ENCODE assay signal across 16 cellular contexts in the genomic region with DNA sequence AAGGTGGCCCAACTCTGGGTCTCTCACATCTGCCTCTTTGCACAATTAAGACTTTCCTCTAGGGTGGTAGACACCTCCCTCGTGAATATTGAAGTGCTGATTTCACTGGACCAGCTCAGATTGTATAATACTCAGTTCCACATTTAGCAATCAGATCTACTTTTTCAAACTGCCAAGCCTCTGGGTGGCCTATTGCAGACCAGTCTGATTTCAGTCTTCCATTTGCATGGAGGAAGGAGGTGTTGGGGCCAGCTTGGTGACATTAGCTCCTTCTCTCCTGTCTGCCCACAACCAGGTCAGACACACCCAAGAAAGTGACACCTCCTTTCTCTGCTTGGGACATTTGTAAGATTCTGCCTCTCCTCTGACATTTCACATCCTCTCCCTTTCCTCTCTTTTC.
A peak's percentile ranks its signal among the peaks of the same experiment; 100 is the strongest.
DNase-seq lines count a peak whose midpoint lies in the region; ATAC-seq and TF ChIP-seq lines count a peak whose summit lies in the region.
"Had no signal": no experiment of that assay in that cellular context is flagged by ENCODE, and none has a peak within 500 bp of the region (broad histone marks: within the 10 kb centered on the region; RNA-seq: fewer than 3 reads in every experiment).

No MANE protein-coding gene starts in this region.

- no peaks in the 10 kb centered on the region for H3K9me2 ChIP-seq in MM.1S (replicated peaks; ENCODE audit: insufficient read depth, low read length)

- H3K9ac ChIP-seq in MM.1S (ENCODE audit: low read length) = no peak overlapping the region

- intact Hi-C loops in dendritic cell treated with granulocyte-macrophage colony-stimulating factor and Interleukin-4, amounts not matched to agents 40 ng/mL and 50 ng/mL, for 4 days (cut with micrococcal nuclease) = no loop called here

- ATAC-seq in activated naive CD8-positive, alpha-beta T cell treated with anti-CD3 and anti-CD28 coated beads, Interleukin-2, amount 50 U/mL, for 24 hours = no peak
- peak; percentile 61 for ATAC-seq in HG03378 (IDR thresholded peaks at IDR 0.05; ENCODE audit: unreplicated experiment)
- no peak for ATAC-seq in stimulated activated effector memory CD8-positive, alpha-beta T cell treated with anti-CD3 and anti-CD28 coated beads, Interleukin-12 subunit alpha, Interleukin-12 subunit beta, amount 100 ng/mL, for 72 hours
- ATAC-seq: A549 had no signal

- no peak overlapping the region for H3K4me2 ChIP-seq in MM.1S (ENCODE audit: low read depth, low read length)
- H3K4me2 ChIP-seq: A549 had no signal

- peak overlapping the region; percentile 36 for H3K4me3 Mint-ChIP-seq in activated naive CD8-positive, alpha-beta T cell
- H3K4me3 Mint-ChIP-seq in activated naive CD8-positive, alpha-beta T cell treated with anti-CD3 and anti-CD28 coated beads, Interleukin-2, amount 50 U/mL, for 24 hours = no peak overlapping the region
- peak overlapping the region; percentile 4 for H3K4me3 Mint-ChIP-seq in dendritic cell treated with granulocyte-macrophage colony-stimulating factor and Interleukin-4, amounts not matched to agents 40 ng/mL and 50 ng/mL, for 4 days
- H3K4me3 Mint-ChIP-seq in stimulated activated effector memory CD8-positive, alpha-beta T cell treated with anti-CD3 and anti-CD28 coated beads, Interleukin-12 subunit alpha, Interleukin-12 subunit beta, amount 100 ng/mL, for 72 hours = no peak overlapping the region
- H3K4me3 Mint-ChIP-seq: activated T-cell treated with anti-CD3 and anti-CD28 coated beads, Interleukin-2, amount 50 U/mL, for 24 hours had no signal

- no peak for DNase-seq in activated naive CD8-positive, alpha-beta T cell treated with anti-CD3 and anti-CD28 coated beads, Interleukin-2, amount 50 U/mL, for 24 hours
- DNase-seq in substantia nigra (lab: John Stamatoyannopoulos, UW) (no peak), cerebellar cortex (ENCODE audit: low spot score) (no peak), MM.1S (no peak)
- DNase-seq in stimulated activated effector memory CD8-positive, alpha-beta T cell treated with anti-CD3 and anti-CD28 coated beads, Interleukin-12 subunit alpha, Interleukin-12 subunit beta, amount 100 ng/mL, for 72 hours (ENCODE audit: low spot score in 2 of 2) = no peak
- DNase-seq: activated CD4-positive, alpha-beta T cell treated with anti-CD3 and anti-CD28 coated beads for 1 hour; activated T-cell treated with anti-CD3 and anti-CD28 coated beads, Interleukin-2, amount 50 U/mL, for 24 hours; COR-L47; effector CD8-positive, alpha-beta T cell; NCI-H1105; NCI-H446; stimulated activated naive CD4-positive, alpha-beta T cell treated with Interleukin-2 at 50 U/mL for 16 hours had no signal

- no peaks in the 10 kb centered on the region for H3K79me2 ChIP-seq in MM.1S (ENCODE audit: low read length)

- H3F3A ChIP-seq in MM.1S (ENCODE audit: insufficient read depth, low read length) = no peaks in the 10 kb centered on the region

- no peaks in the 10 kb centered on the region for H4K20me1 ChIP-seq in MM.1S (ENCODE audit: insufficient read depth, low read length)

- H3K36me3 ChIP-seq in MM.1S (replicated peaks; ENCODE audit: insufficient read depth, low read length) = no peaks in the 10 kb centered on the region

- H3K27ac ChIP-seq in substantia nigra (ENCODE audit: low read depth, low read length, poor library complexity, severe bottlenecking) (peak overlapping the region; percentile 83), MM.1S (ENCODE audit: low read length) (no peak overlapping the region)
- H3K27ac ChIP-seq: A549 had no signal

- H3K27me3 ChIP-seq in MM.1S (replicated peaks; ENCODE audit: insufficient read depth, low read length) = no peaks in the 10 kb centered on the region

- H3K4me3 ChIP-seq in MM.1S (ENCODE audit: low read length) = no peak overlapping the region
- H3K4me3 ChIP-seq: A549 had no signal

- peaks cover 17% of the 10 kb centered on the region for H3K4me1 ChIP-seq in MM.1S (ENCODE audit: low read length)

- H2AFZ ChIP-seq in MM.1S (ENCODE audit: low read length) = no peak overlapping the region

- no peaks in the 10 kb centered on the region for H3K9me3 Mint-ChIP-seq in activated naive CD8-positive, alpha-beta T cell (ENCODE audit: low read depth)
- no peaks in the 10 kb centered on the region for H3K9me3 Mint-ChIP-seq in activated naive CD8-positive, alpha-beta T cell treated with anti-CD3 and anti-CD28 coated beads, Interleukin-2, amount 50 U/mL, for 24 hours
- H3K9me3 Mint-ChIP-seq in dendritic cell treated with granulocyte-macrophage colony-stimulating factor and Interleukin-4, amounts not matched to agents 40 ng/mL and 50 ng/mL, for 4 days = no peaks in the 10 kb centered on the region
- H3K9me3 Mint-ChIP-seq in stimulated activated effector memory CD8-positive, alpha-beta T cell treated with anti-CD3 and anti-CD28 coated beads, Interleukin-12 subunit alpha, Interleukin-12 subunit beta, amount 100 ng/mL, for 72 hours = no peaks in the 10 kb centered on the region
- H3K9me3 Mint-ChIP-seq: activated T-cell treated with anti-CD3 and anti-CD28 coated beads, Interleukin-2, amount 50 U/mL, for 24 hours had no signal

- no peak for TF ChIP-seq CTCF in MM.1S (IDR thresholded peaks at IDR 0.05; ENCODE audit: low read length)

- peaks cover 15% of the 10 kb centered on the region for H3K36me3 Mint-ChIP-seq in activated naive CD8-positive, alpha-beta T cell
- H3K36me3 Mint-ChIP-seq in activated naive CD8-positive, alpha-beta T cell treated with anti-CD3 and anti-CD28 coated beads, Interleukin-2, amount 50 U/mL, for 24 hours (ENCODE audit: low read depth) = no peaks in the 10 kb centered on the region
- H3K36me3 Mint-ChIP-seq in dendritic cell treated with granulocyte-macrophage colony-stimulating factor and Interleukin-4, amounts not matched to agents 40 ng/mL and 50 ng/mL, for 4 days (ENCODE audit: low read depth) = peaks cover 70% of the 10 kb centered on the region
- no peaks in the 10 kb centered on the region for H3K36me3 Mint-ChIP-seq in stimulated activated effector memory CD8-positive, alpha-beta T cell treated with anti-CD3 and anti-CD28 coated beads, Interleukin-12 subunit alpha, Interleukin-12 subunit beta, amount 100 ng/mL, for 72 hours

- no peaks in the 10 kb centered on the region for H3K27me3 Mint-ChIP-seq in activated naive CD8-positive, alpha-beta T cell
- H3K27me3 Mint-ChIP-seq in activated naive CD8-positive, alpha-beta T cell treated with anti-CD3 and anti-CD28 coated beads, Interleukin-2, amount 50 U/mL, for 24 hours = no peaks in the 10 kb centered on the region
- H3K27me3 Mint-ChIP-seq in dendritic cell treated with granulocyte-macrophage colony-stimulating factor and Interleukin-4, amounts not matched to agents 40 ng/mL and 50 ng/mL, for 4 days = no peaks in the 10 kb centered on the region
- H3K27me3 Mint-ChIP-seq: activated T-cell treated with anti-CD3 and anti-CD28 coated beads, Interleukin-2, amount 50 U/mL, for 24 hours had no signal

- H3K27ac Mint-ChIP-seq in activated naive CD8-positive, alpha-beta T cell = no peak overlapping the region
- no peak overlapping the region for H3K27ac Mint-ChIP-seq in activated naive CD8-positive, alpha-beta T cell treated with anti-CD3 and anti-CD28 coated beads, Interleukin-2, amount 50 U/mL, for 24 hours
- no peak overlapping the region for H3K27ac Mint-ChIP-seq in dendritic cell treated with granulocyte-macrophage colony-stimulating factor and Interleukin-4, amounts not matched to agents 40 ng/mL and 50 ng/mL, for 4 days
- no peak overlapping the region for H3K27ac Mint-ChIP-seq in stimulated activated effector memory CD8-positive, alpha-beta T cell treated with anti-CD3 and anti-CD28 coated beads, Interleukin-12 subunit alpha, Interleukin-12 subunit beta, amount 100 ng/mL, for 72 hours
- H3K27ac Mint-ChIP-seq: activated T-cell treated with anti-CD3 and anti-CD28 coated beads, Interleukin-2, amount 50 U/mL, for 24 hours had no signal

- H3K4me1 Mint-ChIP-seq in activated naive CD8-positive, alpha-beta T cell (ENCODE audit: low read depth) = peaks cover 27% of the 10 kb centered on the region
- peaks cover 18% of the 10 kb centered on the region for H3K4me1 Mint-ChIP-seq in activated naive CD8-positive, alpha-beta T cell treated with anti-CD3 and anti-CD28 coated beads, Interleukin-2, amount 50 U/mL, for 24 hours
- H3K4me1 Mint-ChIP-seq in dendritic cell treated with granulocyte-macrophage colony-stimulating factor and Interleukin-4, amounts not matched to agents 40 ng/mL and 50 ng/mL, for 4 days (ENCODE audit: low read depth) = peaks cover 50% of the 10 kb centered on the region
- H3K4me1 Mint-ChIP-seq in stimulated activated effector memory CD8-positive, alpha-beta T cell treated with anti-CD3 and anti-CD28 coated beads, Interleukin-12 subunit alpha, Interleukin-12 subunit beta, amount 100 ng/mL, for 72 hours = peaks cover 12% of the 10 kb centered on the region

- no peaks in the 10 kb centered on the region for H3K9me3 ChIP-seq in MM.1S (replicated peaks; ENCODE audit: insufficient read depth, low read length)
- H3K9me3 ChIP-seq: A549 had no signal

Comparison
In these comparisons a context has a peak if more than half of its experiments do, and no peak if none do; other contexts are left out.
1. H3K4me3 Mint-ChIP-seq: peak in activated naive CD8-positive, alpha-beta T cell (single experiment) and dendritic cell treated with granulocyte-macrophage colony-stimulating factor and Interleukin-4, amounts not matched to agents 40 ng/mL and 50 ng/mL, for 4 days (single experiment); none in activated naive CD8-positive, alpha-beta T cell treated with anti-CD3 and anti-CD28 coated beads, Interleukin-2, amount 50 U/mL, for 24 hours (single experiment) and stimulated activated effector memory CD8-positive, alpha-beta T cell treated with anti-CD3 and anti-CD28 coated beads, Interleukin-12 subunit alpha, Interleukin-12 subunit beta, amount 100 ng/mL, for 72 hours (single experiment).